ENCODE assay signal across 16 cellular contexts in the genomic region with DNA sequence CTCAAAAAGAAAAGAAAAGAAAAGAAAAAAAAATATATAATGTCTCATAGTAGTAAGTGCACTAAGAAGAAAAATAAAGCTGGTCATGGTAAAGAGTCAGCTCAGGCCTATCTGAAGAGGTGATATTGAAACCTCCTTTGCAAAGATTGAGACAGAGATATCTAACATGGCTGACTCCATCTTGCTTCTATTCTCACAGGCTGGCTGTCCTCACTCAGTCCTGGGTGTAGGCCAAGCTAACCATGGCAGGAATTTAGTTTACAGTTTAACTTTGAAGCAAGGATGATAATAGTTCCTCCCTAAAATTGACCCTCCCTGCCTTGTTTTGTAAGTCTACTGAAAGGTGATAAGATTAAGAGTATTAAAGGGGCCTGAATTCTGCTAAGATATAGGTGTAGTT.
DNase-seq lines count a peak whose midpoint lies in the region; ATAC-seq and TF ChIP-seq lines count a peak whose summit lies in the region.
"Had no signal": no experiment of that assay in that cellular context is flagged by ENCODE, and none has a peak within 500 bp of the region (broad histone marks: within the 10 kb centered on the region; RNA-seq: fewer than 3 reads in every experiment).

No MANE protein-coding gene starts in this region.

- intact Hi-C loops in gastrocnemius medialis (cut with DNase I; ENCODE audit: low total_unique reads) = no loop called here

- H3K36me3 Mint-ChIP-seq in activated CD8-positive, alpha-beta T cell treated with anti-CD3 and anti-CD28 coated beads, Interleukin-2, amount 10 ng/mL, durations not matched to agents 7 days and 5 days (ENCODE audit: low read depth) = no peaks in the 10 kb centered on the region
- H3K36me3 Mint-ChIP-seq: activated CD4-positive, alpha-beta memory T cell treated with anti-CD3 and anti-CD28 coated beads for 36 hours; naive thymus-derived CD4-positive, alpha-beta T cell; type B pancreatic cell had no signal

- no peaks in the 10 kb centered on the region for H3K4me1 Mint-ChIP-seq in activated CD8-positive, alpha-beta T cell treated with anti-CD3 and anti-CD28 coated beads, Interleukin-2, amount 10 ng/mL, durations not matched to agents 7 days and 5 days (ENCODE audit: low read depth)
- H3K4me1 Mint-ChIP-seq: naive thymus-derived CD4-positive, alpha-beta T cell had no signal

- CTCF ChIA-PET in SK-N-SH (lab: Yijun Ruan, JAX) = interaction anchor here (1.2 kb wide), 1 partner anchor 38 kb away, joined by 3 read pairs; no protein-coding TSS in a partner anchor
- CTCF ChIA-PET in activated CD8-positive, alpha-beta T cell treated with anti-CD3 and anti-CD28 coated beads, Interleukin-2, amount 10 ng/mL, durations not matched to agents 7 days and 5 days (lab: Charles Lee) = no interaction called here

- no peak for ATAC-seq in SK-N-SH treated with all-trans-retinoic acid at 6 μM for 48 hours
- no peak for ATAC-seq in gastrocnemius medialis
- no peak for ATAC-seq in activated CD8-positive, alpha-beta T cell treated with anti-CD3 and anti-CD28 coated beads, Interleukin-2, amount 10 ng/mL, durations not matched to agents 7 days and 5 days
- ATAC-seq: naive thymus-derived CD4-positive, alpha-beta T cell had no signal

- H3F3A ChIP-seq in SK-N-SH (replicated peaks; ENCODE audit: insufficient read depth) = peaks cover 34% of the 10 kb centered on the region

- no peak for DNase-seq in SK-N-SH
- DNase-seq in OCI-M1 (lab: John Stamatoyannopoulos, UW) = peak; percentile 46
- no peak for DNase-seq in epithelial cell of prostate (ENCODE audit: low read depth, low spot score)
- DNase-seq in gastrocnemius medialis = no peak
- no peak for DNase-seq in AG08396 (ENCODE audit: low spot score)
- no peak for DNase-seq in activated CD8-positive, alpha-beta T cell treated with anti-CD3 and anti-CD28 coated beads, Interleukin-2, amount 10 ng/mL, durations not matched to agents 7 days and 5 days
- no peak for DNase-seq in DMS 273 (lab: John Stamatoyannopoulos, UW; ENCODE audit: unreplicated experiment)
- DNase-seq: 8988T, Kasumi-1, NCI-H2171 treated with DMSO at 0.1 percent for 48 hours, small intestine, T-helper 1 cell had no signal

- no peaks in the 10 kb centered on the region for H4K20me1 ChIP-seq in SK-N-SH (ENCODE audit: insufficient read depth)

- H3K4me1 ChIP-seq in SK-N-SH (ENCODE audit: control insufficient read depth in 1 of 2, insufficient read depth in 2 of 2, low read depth in 1 of 2, low read length in 1 of 2) (peaks cover 0 to 10% of the 10 kb centered on the region in 2 experiments; a peak in 1 of 4 replicates), gastrocnemius medialis (no peaks in the 10 kb centered on the region)

- TF ChIP-seq CTCF in SK-N-SH (IDR thresholded peaks at IDR 0.05) = no peak
- TF ChIP-seq CTCF in gastrocnemius medialis (IDR thresholded peaks at IDR 0.05 in 4 of 5, conservative IDR thresholded peaks at IDR 0.05 in 1 of 5) = no peak

- H3K4me2 ChIP-seq in SK-N-SH = no peak overlapping the region

- in situ Hi-C loops in gastrocnemius medialis (cut with MboI; ENCODE audit: low sequenced_read_pairs in 4 of 4) = no loop called here

- peak overlapping the region; percentile 48 for H2AFZ ChIP-seq in SK-N-SH (ENCODE audit: low read depth)

- no peak for TF ChIP-seq RAD21 in SK-N-SH (IDR thresholded peaks at IDR 0.05; ENCODE audit: low read length)

- H3K4me3 Mint-ChIP-seq in activated CD8-positive, alpha-beta T cell treated with anti-CD3 and anti-CD28 coated beads, Interleukin-2, amount 10 ng/mL, durations not matched to agents 7 days and 5 days = no peak overlapping the region
- H3K4me3 Mint-ChIP-seq: activated CD4-positive, alpha-beta memory T cell treated with anti-CD3 and anti-CD28 coated beads for 36 hours; naive thymus-derived CD4-positive, alpha-beta T cell; type B pancreatic cell had no signal

- no peaks in the 10 kb centered on the region for H3K9me3 Mint-ChIP-seq in activated CD8-positive, alpha-beta T cell treated with anti-CD3 and anti-CD28 coated beads, Interleukin-2, amount 10 ng/mL, durations not matched to agents 7 days and 5 days (ENCODE audit: insufficient read depth)

- POLR2A ChIA-PET in SK-N-SH (lab: Yijun Ruan, JAX) = no interaction called here
- POLR2A ChIA-PET in activated CD8-positive, alpha-beta T cell treated with anti-CD3 and anti-CD28 coated beads, Interleukin-2, amount 10 ng/mL, durations not matched to agents 7 days and 5 days (lab: Charles Lee) = no interaction called here

- H3K79me2 ChIP-seq in SK-N-SH (ENCODE audit: insufficient read depth) = no peaks in the 10 kb centered on the region

- H3K27ac Mint-ChIP-seq in activated CD8-positive, alpha-beta T cell treated with anti-CD3 and anti-CD28 coated beads, Interleukin-2, amount 10 ng/mL, durations not matched to agents 7 days and 5 days = no peak overlapping the region
- H3K27ac Mint-ChIP-seq: activated CD4-positive, alpha-beta memory T cell treated with anti-CD3 and anti-CD28 coated beads for 36 hours; naive thymus-derived CD4-positive, alpha-beta T cell; type B pancreatic cell had no signal

- TF ChIP-seq POLR2A in gastrocnemius medialis (IDR thresholded peaks at IDR 0.05) = no peak

- H3K27me3 ChIP-seq in SK-N-SH (ENCODE audit: insufficient read depth) (no peaks in the 10 kb centered on the region), gastrocnemius medialis (no peaks in the 10 kb centered on the region)

- no peaks in the 10 kb centered on the region for H3K27me3 Mint-ChIP-seq in activated CD8-positive, alpha-beta T cell treated with anti-CD3 and anti-CD28 coated beads, Interleukin-2, amount 10 ng/mL, durations not matched to agents 7 days and 5 days (ENCODE audit: low read depth)
- H3K27me3 Mint-ChIP-seq: type B pancreatic cell had no signal

- H3K4me3 ChIP-seq in SK-N-SH (ENCODE audit: low read depth in 2 of 2, low read length in 1 of 2) (no peak overlapping the region), gastrocnemius medialis (no peak overlapping the region)

- H3K27ac ChIP-seq in SK-N-SH (ENCODE audit: low read depth in 2 of 2, low read length in 1 of 2) = peak overlapping the region in 1 of 2 experiments; percentile 85; a peak in 2 of 4 replicates
- peak overlapping the region; percentile 97 for H3K27ac ChIP-seq in epithelial cell of prostate
- H3K27ac ChIP-seq in gastrocnemius medialis = peak overlapping the region in 3 of 4 donors; percentile 27 to 49 (median 45)

- H3K9ac ChIP-seq in SK-N-SH = no peak overlapping the region; the same call in 1 of the 2 replicates

- no peak for TF ChIP-seq EP300 in SK-N-SH (IDR thresholded peaks at IDR 0.05; ENCODE audit: borderline replicate concordance in 1 of 2, low read depth in 1 of 2, low read length in 1 of 2)

- H3K9me3 ChIP-seq in SK-N-SH (peaks cover 13% of the 10 kb centered on the region; the same call in 1 of the 2 replicates), gastrocnemius medialis (no peaks in the 10 kb centered on the region)

- H3K36me3 ChIP-seq in SK-N-SH (replicated peaks in 1 of 2; ENCODE audit: control insufficient read depth in 1 of 2, insufficient read depth in 2 of 2, low read length in 1 of 2) (no peaks in the 10 kb centered on the region), gastrocnemius medialis (no peaks in the 10 kb centered on the region)

- H3K9me2 ChIP-seq in SK-N-SH = no peaks in the 10 kb centered on the region

TF ChIP-seq in SK-N-SH, 30 proteins besides CTCF, POLR2A, EP300 and RAD21:
- 0 out of 2 replicates have a peak, but pooled peaks have one; percentile 5 for TF ChIP-seq YY1 (IDR thresholded peaks at IDR 0.05; ENCODE audit: low read depth)
- no peak for TF ChIP-seq ELF1 (IDR thresholded peaks at IDR 0.05)

TF ChIP-seq in SK-N-SH treated with all-trans-retinoic acid at 6 μM for 48 hours, 23 proteins besides CTCF, POLR2A, EP300 and RAD21 (continues in another document):
- TF ChIP-seq PPARA (CRISPR knock-in tag; IDR thresholded peaks at IDR 0.05; ENCODE audit: borderline replicate concordance) = no peak
- TF ChIP-seq, protein P1, sequence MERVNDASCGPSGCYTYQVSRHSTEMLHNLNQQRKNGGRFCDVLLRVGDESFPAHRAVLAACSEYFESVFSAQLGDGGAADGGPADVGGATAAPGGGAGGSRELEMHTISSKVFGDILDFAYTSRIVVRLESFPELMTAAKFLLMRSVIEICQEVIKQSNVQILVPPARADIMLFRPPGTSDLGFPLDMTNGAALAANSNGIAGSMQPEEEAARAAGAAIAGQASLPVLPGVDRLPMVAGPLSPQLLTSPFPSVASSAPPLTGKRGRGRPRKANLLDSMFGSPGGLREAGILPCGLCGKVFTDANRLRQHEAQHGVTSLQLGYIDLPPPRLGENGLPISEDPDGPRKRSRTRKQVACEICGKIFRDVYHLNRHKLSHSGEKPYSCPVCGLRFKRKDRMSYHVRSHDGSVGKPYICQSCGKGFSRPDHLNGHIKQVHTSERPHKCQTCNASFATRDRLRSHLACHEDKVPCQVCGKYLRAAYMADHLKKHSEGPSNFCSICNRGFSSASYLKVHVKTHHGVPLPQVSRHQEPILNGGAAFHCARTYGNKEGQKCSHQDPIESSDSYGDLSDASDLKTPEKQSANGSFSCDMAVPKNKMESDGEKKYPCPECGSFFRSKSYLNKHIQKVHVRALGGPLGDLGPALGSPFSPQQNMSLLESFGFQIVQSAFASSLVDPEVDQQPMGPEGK (CRISPR knock-in tag; IDR thresholded peaks at IDR 0.05; ENCODE audit: borderline replicate concordance) = no peak
- no peak for TF ChIP-seq CSDC2 (CRISPR knock-in tag; IDR thresholded peaks at IDR 0.05)
- TF ChIP-seq SNAI2 (CRISPR knock-in tag; IDR thresholded peaks at IDR 0.05) = no peak
- no peak for TF ChIP-seq TSHZ2 (CRISPR knock-in tag; IDR thresholded peaks at IDR 0.05)
- TF ChIP-seq OSR1 (CRISPR knock-in tag; IDR thresholded peaks at IDR 0.05) = no peak; the same call in 1 of the 2 replicates
